ENCODE assay signal across 13 cellular contexts in genomic region chr18:23302852-23303527, GRCh38.
DNase-seq lines count a peak whose midpoint lies in the region; ATAC-seq, FAIRE-seq and TF ChIP-seq lines count a peak whose summit lies in the region.
"Had no signal": no experiment of that assay in that cellular context is flagged by ENCODE, and none has a peak within 500 bp of the region (broad histone marks: within the 10 kb centered on the region; RNA-seq: fewer than 3 reads in every experiment).

No MANE protein-coding gene starts in this region.

- H3K4me1 ChIP-seq in mesodermal cell (ENCODE audit: control insufficient read depth, insufficient read depth, low read length, poor library complexity, severe bottlenecking) = peaks cover 21% of the 10 kb centered on the region

- WGBS in mesodermal cell (ENCODE audit: insufficient coverage in 2 of 2), 2 experiments = 89 to 96% methylated on average over 5 to 7 of the region's 8 CpGs

- H3K36me3 ChIP-seq in mesodermal cell (ENCODE audit: control insufficient read depth, insufficient read depth, low read length) = no peaks in the 10 kb centered on the region

- peak; percentile 69 for FAIRE-seq in RCC 7860 (lab: Jason Lieb, UNC)

- H3K27ac ChIP-seq in mesodermal cell (ENCODE audit: low read depth, low read length, severe bottlenecking) = peak overlapping the region; percentile 70

- H3K4me3 ChIP-seq in AG10803 (ENCODE audit: low read length) (no peak overlapping the region), mesodermal cell (ENCODE audit: extremely low read depth, insufficient read depth, low read length, poor library complexity, severe bottlenecking) (no peak overlapping the region)

- no peak for ATAC-seq in HG03108 (IDR thresholded peaks at IDR 0.05; ENCODE audit: unreplicated experiment)

- no peak for TF ChIP-seq CTCF in AG10803 (conservative IDR thresholded peaks at IDR 0.05; ENCODE audit: low read length)

- peak; percentile 98 for DNase-seq in AG10803 (ENCODE audit: low read depth)
- peak; percentile 72 for DNase-seq in RCC 7860 (ENCODE audit: low spot score)
- peak; percentile 53 for DNase-seq in epidermal melanocyte (ENCODE audit: insufficient read length, low spot score)
- no peak for DNase-seq in NCI-H2081 treated with DMSO at 0.1 percent for 48 hours (lab: John Stamatoyannopoulos, UW)
- DNase-seq in central memory CD4-positive, alpha-beta T cell = no peak
- no peak for DNase-seq in SHP77 (lab: John Stamatoyannopoulos, UW)
- DNase-seq: activated CD4-positive, alpha-beta T cell treated with anti-CD3 and anti-CD28 coated beads for 48 hours; CD4-positive, alpha-beta memory T cell; NCI-H187; RPMI8226; stimulated activated CD4-positive, alpha-beta T cell treated with anti-CD3 and anti-CD28 coated beads, Interleukin-1b, Interleukin-23, amount 100 ng/mL, for 48 hours had no signal

- H3K9me3 ChIP-seq in mesodermal cell (ENCODE audit: control insufficient read depth, low read length) = no peaks in the 10 kb centered on the region

Comparison
In these comparisons a context has a peak if more than half of its experiments do, and no peak if none do; other contexts are left out.
1. DNase-seq: peak in AG10803 (single experiment), RCC 7860 (single experiment) and epidermal melanocyte (single experiment); none in NCI-H2081 treated with DMSO at 0.1 percent for 48 hours (single experiment), central memory CD4-positive, alpha-beta T cell (single experiment) and SHP77 (0 of 2).